ENCODE assay signal across 20 cellular contexts in genomic region chr1:2499260-2499659, GRCh38. TPM values are rescaled to one million over a fixed set of nuclear protein-coding genes. Genes with fewer than 3 reads are reported as not detected.
DNase-seq lines count a peak whose midpoint lies in the region; ATAC-seq and TF ChIP-seq lines count a peak whose summit lies in the region.
"Had no signal": no experiment of that assay in that cellular context is flagged by ENCODE, and none has a peak within 500 bp of the region (broad histone marks: within the 10 kb centered on the region; RNA-seq: fewer than 3 reads in every experiment).

No MANE protein-coding gene starts in this region.

- DNase-seq in activated CD4-positive, alpha-beta T cell treated with anti-CD3 and anti-CD28 coated beads, Interleukin-2, amount 10 ng/mL, durations not matched to agents 7 days and 5 days: no peak
- no peak for DNase-seq in activated CD4-positive, alpha-beta T cell treated with anti-CD3 and anti-CD28 coated beads for 1 hour
- DNase-seq in H7 (peak; percentile 70), WERI-Rb-1 (no peak), memory B cell (ENCODE audit: low spot score in 2 of 2) (no peak), brain microvascular endothelial cell (no peak), SIG-M5 treated with dmso at 0.1 percent for 504 hours (lab: John Stamatoyannopoulos, UW; ENCODE audit: unreplicated experiment) (no peak)
- DNase-seq: DMS53; H9; MV-4-11; NCI-H1930; NK-92 treated with Interleukin-12 subunit alpha and Interleukin-12 subunit beta, amount 100 ng/mL, for 24 hours; OCI-M1 had no signal

- no peak overlapping the region for H3K4me3 ChIP-seq in H7 (ENCODE audit: insufficient read depth, low read depth, low read length)
- no peak overlapping the region for H3K4me3 ChIP-seq in WERI-Rb-1 (ENCODE audit: low read depth, low read length)
- no peak overlapping the region for H3K4me3 ChIP-seq in brain microvascular endothelial cell (ENCODE audit: low read depth, low read length)
- H3K4me3 ChIP-seq: SJSA1 had no signal

- POLR2A ChIA-PET in activated CD4-positive, alpha-beta T cell treated with anti-CD3 and anti-CD28 coated beads, Interleukin-2, amount 10 ng/mL, durations not matched to agents 7 days and 5 days (lab: Charles Lee): no interaction called here

- ATAC-seq in memory B cell (ENCODE audit: low read depth) (no peak), HG03442 (IDR thresholded peaks at IDR 0.05; ENCODE audit: unreplicated experiment) (no peak)

- in situ Hi-C loops in brain microvascular endothelial cell (cut with HindIII; ENCODE audit: low pct_ligation_motif_present, low sequenced_read_pairs): no loop called here

- H3K27ac Mint-ChIP-seq in activated CD4-positive, alpha-beta T cell treated with anti-CD3 and anti-CD28 coated beads, Interleukin-2, amount 10 ng/mL, durations not matched to agents 7 days and 5 days: peak overlapping the region; percentile 90
- H3K27ac Mint-ChIP-seq in memory B cell: no peak overlapping the region
- H3K27ac Mint-ChIP-seq: CD14-positive monocyte, H9 had no signal

- no peaks in the 10 kb centered on the region for H3K27me3 ChIP-seq in H7 (ENCODE audit: control insufficient read depth, insufficient read depth, low read length)
- no peaks in the 10 kb centered on the region for H3K27me3 ChIP-seq in WERI-Rb-1 (ENCODE audit: insufficient read depth, low read depth, severe bottlenecking)
- no peaks in the 10 kb centered on the region for H3K27me3 ChIP-seq in brain microvascular endothelial cell (replicated peaks)
- H3K27me3 ChIP-seq: SJSA1 had no signal

- H3K4me3 Mint-ChIP-seq in activated CD4-positive, alpha-beta T cell treated with anti-CD3 and anti-CD28 coated beads, Interleukin-2, amount 10 ng/mL, durations not matched to agents 7 days and 5 days: no peak overlapping the region
- H3K4me3 Mint-ChIP-seq in memory B cell: peak overlapping the region; percentile 8
- H3K4me3 Mint-ChIP-seq: CD14-positive monocyte, H9 had no signal

- no peaks in the 10 kb centered on the region for H3K36me3 ChIP-seq in H7 (replicated peaks; ENCODE audit: control insufficient read depth, insufficient read depth, low read length)
- peaks cover 82% of the 10 kb centered on the region for H3K36me3 ChIP-seq in WERI-Rb-1
- no peaks in the 10 kb centered on the region for H3K36me3 ChIP-seq in brain microvascular endothelial cell (replicated peaks)
- H3K36me3 ChIP-seq: SJSA1 had no signal

- no peaks in the 10 kb centered on the region for H3K27me3 Mint-ChIP-seq in activated CD4-positive, alpha-beta T cell treated with anti-CD3 and anti-CD28 coated beads, Interleukin-2, amount 10 ng/mL, durations not matched to agents 7 days and 5 days
- no peaks in the 10 kb centered on the region for H3K27me3 Mint-ChIP-seq in memory B cell
- H3K27me3 Mint-ChIP-seq: IgD-negative memory B cell had no signal

- peaks cover 23% of the 10 kb centered on the region for H3K4me1 Mint-ChIP-seq in activated CD4-positive, alpha-beta T cell treated with anti-CD3 and anti-CD28 coated beads, Interleukin-2, amount 10 ng/mL, durations not matched to agents 7 days and 5 days
- peaks cover 27% of the 10 kb centered on the region for H3K4me1 Mint-ChIP-seq in memory B cell
- H3K4me1 Mint-ChIP-seq: H9 had no signal

- no peaks in the 10 kb centered on the region for H3K9me3 Mint-ChIP-seq in activated CD4-positive, alpha-beta T cell treated with anti-CD3 and anti-CD28 coated beads, Interleukin-2, amount 10 ng/mL, durations not matched to agents 7 days and 5 days
- H3K9me3 Mint-ChIP-seq in memory B cell: no peaks in the 10 kb centered on the region
- H3K9me3 Mint-ChIP-seq: CD14-positive monocyte, H9, IgD-negative memory B cell had no signal

- TF ChIP-seq CTCF in WERI-Rb-1 (IDR thresholded peaks at IDR 0.05; ENCODE audit: low read depth, low read length) (no peak), brain microvascular endothelial cell (IDR thresholded peaks at IDR 0.05; ENCODE audit: low read depth, low read length, missing control alignments) (no peak)

- H3K9me3 ChIP-seq in WERI-Rb-1 (ENCODE audit: severe bottlenecking): no peaks in the 10 kb centered on the region
- H3K9me3 ChIP-seq: SJSA1 had no signal

- no peaks in the 10 kb centered on the region for H3K36me3 Mint-ChIP-seq in activated CD4-positive, alpha-beta T cell treated with anti-CD3 and anti-CD28 coated beads, Interleukin-2, amount 10 ng/mL, durations not matched to agents 7 days and 5 days (ENCODE audit: low read depth)
- no peaks in the 10 kb centered on the region for H3K36me3 Mint-ChIP-seq in memory B cell
- H3K36me3 Mint-ChIP-seq: CD14-positive monocyte, IgD-negative memory B cell had no signal

- CTCF ChIA-PET in activated CD4-positive, alpha-beta T cell treated with anti-CD3 and anti-CD28 coated beads, Interleukin-2, amount 10 ng/mL, durations not matched to agents 7 days and 5 days (lab: Charles Lee): no interaction called here

- H3K27ac ChIP-seq in WERI-Rb-1: peak overlapping the region; percentile 36
- H3K27ac ChIP-seq in brain microvascular endothelial cell: no peak overlapping the region
- H3K27ac ChIP-seq: SJSA1 had no signal

RNA-seq across cellular contexts. Expression of gene PLCH2, which starts 23.2 kb away (rescaled TPM):
- total RNA-seq in activated CD4-positive, alpha-beta T cell treated with anti-CD3 and anti-CD28 coated beads, Interleukin-2, amount 10 ng/mL, durations not matched to agents 7 days and 5 days: 10 to 100 TPM; 16.7 to 21.1 TPM
- 0.24 and 0.37 TPM in 2 replicates for total RNA-seq in H7 (2014; rRNA removed; shearing (Covaris generic))
- total RNA-seq: A172 had no signal

RNA-seq across cellular contexts. Expression of gene PANK4, which starts 27.1 kb away (rescaled TPM):
- 10 to 100 TPM; 66.6 to 76.6 TPM for total RNA-seq in activated CD4-positive, alpha-beta T cell treated with anti-CD3 and anti-CD28 coated beads, Interleukin-2, amount 10 ng/mL, durations not matched to agents 7 days and 5 days
- 62.5 and 79.0 TPM in 2 replicates for total RNA-seq in H7 (2014; rRNA removed; shearing (Covaris generic))

RNA-seq across cellular contexts. Expression of gene HES5, which starts 30.8 kb away (rescaled TPM):
- not detected for total RNA-seq in activated CD4-positive, alpha-beta T cell treated with anti-CD3 and anti-CD28 coated beads, Interleukin-2, amount 10 ng/mL, durations not matched to agents 7 days and 5 days
- 0.07 and 0.33 TPM in 2 replicates for total RNA-seq in H7 (2014; rRNA removed; shearing (Covaris generic))
- total RNA-seq: A172, H9, HT1080, RPMI7951, SJSA1 had no signal

RNA-seq across cellular contexts. Expression of gene TNFRSF14, which starts 56.9 kb away (rescaled TPM):
- 100 to 1,000 TPM; 182 to 192 TPM for total RNA-seq in activated CD4-positive, alpha-beta T cell treated with anti-CD3 and anti-CD28 coated beads, Interleukin-2, amount 10 ng/mL, durations not matched to agents 7 days and 5 days
- total RNA-seq in H7 (2014; rRNA removed; shearing (Covaris generic)): 0.07 and 0.55 TPM in 2 replicates

Comparison
In these comparisons a context has a peak if more than half of its experiments do, and no peak if none do; other contexts are left out.
1. RNA of gene PLCH2, which starts 23.2 kb away (total RNA-seq): 16.7 to 21.1 TPM in activated CD4-positive, alpha-beta T cell treated with anti-CD3 and anti-CD28 coated beads, Interleukin-2, amount 10 ng/mL, durations not matched to agents 7 days and 5 days; 0.24 to 0.37 TPM in H7; every median in the first group is over 10 times any median in the second.